ENCODE assay signal across 1 cellular context in the genomic region with DNA sequence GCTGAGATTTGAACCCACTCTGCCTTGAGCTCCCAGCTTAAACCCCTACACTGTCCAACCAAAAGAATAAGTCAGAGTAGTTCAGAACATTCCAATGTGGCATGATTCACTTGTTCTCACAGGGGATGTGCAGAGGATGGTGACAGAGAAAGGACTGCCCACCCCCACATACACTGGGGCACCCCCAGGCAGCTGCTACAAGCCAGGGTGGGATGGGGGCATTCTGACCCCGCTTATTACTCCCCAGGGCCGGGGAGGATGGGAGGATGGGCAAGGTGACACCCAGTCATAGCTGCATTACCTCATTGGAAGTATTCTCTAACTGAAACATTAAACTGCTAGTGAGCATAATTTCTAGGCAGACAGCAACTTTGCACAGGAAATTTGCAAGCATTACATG.
TF ChIP-seq lines count a peak whose summit lies in the region.

No MANE protein-coding gene starts in this region.

TF ChIP-seq in HEK293, 187 proteins besides CTCF, POLR2A, EP300 and RAD21 (continued from another document):
- TF ChIP-seq, protein P1, sequence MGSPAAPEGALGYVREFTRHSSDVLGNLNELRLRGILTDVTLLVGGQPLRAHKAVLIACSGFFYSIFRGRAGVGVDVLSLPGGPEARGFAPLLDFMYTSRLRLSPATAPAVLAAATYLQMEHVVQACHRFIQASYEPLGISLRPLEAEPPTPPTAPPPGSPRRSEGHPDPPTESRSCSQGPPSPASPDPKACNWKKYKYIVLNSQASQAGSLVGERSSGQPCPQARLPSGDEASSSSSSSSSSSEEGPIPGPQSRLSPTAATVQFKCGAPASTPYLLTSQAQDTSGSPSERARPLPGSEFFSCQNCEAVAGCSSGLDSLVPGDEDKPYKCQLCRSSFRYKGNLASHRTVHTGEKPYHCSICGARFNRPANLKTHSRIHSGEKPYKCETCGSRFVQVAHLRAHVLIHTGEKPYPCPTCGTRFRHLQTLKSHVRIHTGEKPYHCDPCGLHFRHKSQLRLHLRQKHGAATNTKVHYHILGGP (tag by site-specific recombination; IDR thresholded peaks at IDR 0.05), result no peak
- TF ChIP-seq ZNF658 (tag by site-specific recombination; IDR thresholded peaks at IDR 0.05), result no peak
- 0 out of 2 replicates have a peak, but pooled peaks have one; percentile 15 for TF ChIP-seq ZFHX2 (tag by site-specific recombination; conservative IDR thresholded peaks at IDR 0.05)
- no peak for TF ChIP-seq ZSCAN16 (tag by site-specific recombination; IDR thresholded peaks at IDR 0.05)
- no peak for TF ChIP-seq ZNF184 (tag by site-specific recombination; IDR thresholded peaks at IDR 0.05)
- TF ChIP-seq ZNF596 (tag by site-specific recombination; IDR thresholded peaks at IDR 0.05), result no peak
